9 cellular contexts compared by ENCODE assay signal in the genomic region with DNA sequence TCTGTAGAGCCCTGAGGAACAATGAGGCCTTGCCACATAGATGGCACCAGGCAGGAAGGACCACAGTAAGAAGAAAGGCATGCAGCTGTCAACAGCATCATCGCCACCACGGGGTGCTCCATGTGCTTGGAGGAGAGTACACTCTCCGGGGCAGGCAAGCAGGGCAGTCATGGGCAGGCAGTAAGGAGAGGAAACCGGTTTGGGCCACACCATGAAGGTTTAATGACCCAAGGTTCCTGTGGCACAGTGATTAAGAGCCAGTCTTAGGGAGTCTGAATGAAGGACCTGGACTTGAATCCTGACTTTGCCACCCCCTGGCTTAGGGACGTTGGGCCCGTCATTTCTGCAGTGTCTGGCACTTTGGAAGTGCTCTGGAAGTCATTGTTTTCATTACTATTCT.
DNase-seq lines count a peak whose midpoint lies in the region; ATAC-seq and TF ChIP-seq lines count a peak whose summit lies in the region.
"Had no signal": no experiment of that assay in that cellular context is flagged by ENCODE, and none has a peak within 500 bp of the region (broad histone marks: within the 10 kb centered on the region; RNA-seq: fewer than 3 reads in every experiment).

No MANE protein-coding gene starts in this region.

- intact Hi-C loops in dorsolateral prefrontal cortex (cut with DNase I), result no loop called here

- no peak for ATAC-seq in activated T-cell treated with anti-CD3 and anti-CD28 coated beads, Interleukin-2, amount 50 U/mL, for 4 hours
- ATAC-seq in HG02870 (IDR thresholded peaks at IDR 0.05; ENCODE audit: unreplicated experiment) (no peak), GM18861 (IDR thresholded peaks at IDR 0.05; ENCODE audit: unreplicated experiment) (no peak), GM19455 (IDR thresholded peaks at IDR 0.05; ENCODE audit: unreplicated experiment) (no peak)

- peak overlapping the region in 47 of 59 donors; percentile 19 to 90 (median 71) for H3K27ac ChIP-seq in dorsolateral prefrontal cortex

- H3K27me3 Mint-ChIP-seq in activated T-cell treated with anti-CD3 and anti-CD28 coated beads, Interleukin-2, amount 50 U/mL, for 4 hours (ENCODE audit: low read depth), result peaks cover 3% of the 10 kb centered on the region

- TF ChIP-seq CTCF in dorsolateral prefrontal cortex (IDR thresholded peaks at IDR 0.05 in 54 of 56, conservative IDR thresholded peaks at IDR 0.05 in 2 of 56; ENCODE audit: low read depth in 1 of 56, partially characterized antibody in 56 of 56), result no peak

- peak overlapping the region; percentile 85 for H3K4me3 Mint-ChIP-seq in activated T-cell treated with anti-CD3 and anti-CD28 coated beads, Interleukin-2, amount 50 U/mL, for 4 hours

- H3K4me3 ChIP-seq in dorsolateral prefrontal cortex, result no peak overlapping the region

- H3K27me3 ChIP-seq in dorsolateral prefrontal cortex, result peaks cover 0 to 44% (median 6%) of the 10 kb centered on the region in 45 donors

- no peak for DNase-seq in activated T-cell treated with anti-CD3 and anti-CD28 coated beads, Interleukin-2, amount 50 U/mL, for 4 hours
- no peak for DNase-seq in activated T-cell treated with anti-CD3 and anti-CD28 coated beads, Interleukin-2, amount 50 U/mL, for 48 hours
- DNase-seq in SW480 (ENCODE audit: low spot score), result peak; percentile 39
- no peak for DNase-seq in dorsolateral prefrontal cortex
- peak; percentile 79 for DNase-seq in renal cortical epithelial cell (ENCODE audit: low read depth)
- DNase-seq: NCI-H774 had no signal

- peaks cover 30% of the 10 kb centered on the region for H3K4me1 Mint-ChIP-seq in activated T-cell treated with anti-CD3 and anti-CD28 coated beads, Interleukin-2, amount 50 U/mL, for 4 hours (ENCODE audit: low read depth)

- H3K9me3 Mint-ChIP-seq in activated T-cell treated with anti-CD3 and anti-CD28 coated beads, Interleukin-2, amount 50 U/mL, for 4 hours, result no peaks in the 10 kb centered on the region

- no peaks in the 10 kb centered on the region for H3K36me3 Mint-ChIP-seq in activated T-cell treated with anti-CD3 and anti-CD28 coated beads, Interleukin-2, amount 50 U/mL, for 4 hours (ENCODE audit: insufficient read depth)

Comparison
In these comparisons a context has a peak if more than half of its experiments do, and no peak if none do; other contexts are left out.
1. DNase-seq: peak in SW480 (single experiment) and renal cortical epithelial cell (single experiment); none in activated T-cell treated with anti-CD3 and anti-CD28 coated beads, Interleukin-2, amount 50 U/mL, for 4 hours (single experiment), activated T-cell treated with anti-CD3 and anti-CD28 coated beads, Interleukin-2, amount 50 U/mL, for 48 hours (0 of 2) and dorsolateral prefrontal cortex (0 of 10).